ENCODE assay signal across 1 cellular context in the genomic region with DNA sequence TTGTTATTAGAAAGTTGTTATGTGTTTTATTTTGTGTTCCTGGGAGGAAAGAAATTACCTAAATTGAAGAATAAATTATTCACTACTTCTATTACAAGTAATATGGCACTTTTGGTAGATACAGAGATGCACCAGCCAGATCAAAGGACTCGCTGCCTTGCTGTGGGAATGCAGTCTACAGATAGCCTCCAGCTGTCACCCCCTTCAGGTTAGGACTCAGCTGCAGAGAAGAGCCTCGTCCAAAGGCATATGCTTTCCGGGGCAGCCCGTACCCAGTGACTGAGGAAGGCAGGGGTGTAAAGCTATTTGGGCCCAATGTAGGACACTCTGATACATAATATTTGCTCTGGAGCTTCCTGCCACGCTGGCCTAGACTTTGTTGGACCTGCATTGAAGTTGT.
TF ChIP-seq lines count a peak whose summit lies in the region.

No MANE protein-coding gene starts in this region.

TF ChIP-seq in HepG2, 621 proteins besides CTCF, POLR2A, EP300 and RAD21 (continued from another document):
- no peak for TF ChIP-seq DPF2 (CRISPR knock-in tag; IDR thresholded peaks at IDR 0.05; ENCODE audit: borderline replicate concordance, low read depth)
- no peak for TF ChIP-seq ELF4 (CRISPR knock-in tag; IDR thresholded peaks at IDR 0.05; ENCODE audit: borderline replicate concordance)
- no peak for TF ChIP-seq ZNF292 (CRISPR knock-in tag; IDR thresholded peaks at IDR 0.05; ENCODE audit: borderline replicate concordance, low read depth)
- TF ChIP-seq ZNF670 (CRISPR knock-in tag; IDR thresholded peaks at IDR 0.05; ENCODE audit: borderline replicate concordance): no peak
- TF ChIP-seq NFE2L1 (CRISPR knock-in tag; IDR thresholded peaks at IDR 0.05; ENCODE audit: borderline replicate concordance): no peak
- no peak for TF ChIP-seq PAX8 (CRISPR knock-in tag; IDR thresholded peaks at IDR 0.05; ENCODE audit: borderline replicate concordance)
- TF ChIP-seq, protein P1, sequence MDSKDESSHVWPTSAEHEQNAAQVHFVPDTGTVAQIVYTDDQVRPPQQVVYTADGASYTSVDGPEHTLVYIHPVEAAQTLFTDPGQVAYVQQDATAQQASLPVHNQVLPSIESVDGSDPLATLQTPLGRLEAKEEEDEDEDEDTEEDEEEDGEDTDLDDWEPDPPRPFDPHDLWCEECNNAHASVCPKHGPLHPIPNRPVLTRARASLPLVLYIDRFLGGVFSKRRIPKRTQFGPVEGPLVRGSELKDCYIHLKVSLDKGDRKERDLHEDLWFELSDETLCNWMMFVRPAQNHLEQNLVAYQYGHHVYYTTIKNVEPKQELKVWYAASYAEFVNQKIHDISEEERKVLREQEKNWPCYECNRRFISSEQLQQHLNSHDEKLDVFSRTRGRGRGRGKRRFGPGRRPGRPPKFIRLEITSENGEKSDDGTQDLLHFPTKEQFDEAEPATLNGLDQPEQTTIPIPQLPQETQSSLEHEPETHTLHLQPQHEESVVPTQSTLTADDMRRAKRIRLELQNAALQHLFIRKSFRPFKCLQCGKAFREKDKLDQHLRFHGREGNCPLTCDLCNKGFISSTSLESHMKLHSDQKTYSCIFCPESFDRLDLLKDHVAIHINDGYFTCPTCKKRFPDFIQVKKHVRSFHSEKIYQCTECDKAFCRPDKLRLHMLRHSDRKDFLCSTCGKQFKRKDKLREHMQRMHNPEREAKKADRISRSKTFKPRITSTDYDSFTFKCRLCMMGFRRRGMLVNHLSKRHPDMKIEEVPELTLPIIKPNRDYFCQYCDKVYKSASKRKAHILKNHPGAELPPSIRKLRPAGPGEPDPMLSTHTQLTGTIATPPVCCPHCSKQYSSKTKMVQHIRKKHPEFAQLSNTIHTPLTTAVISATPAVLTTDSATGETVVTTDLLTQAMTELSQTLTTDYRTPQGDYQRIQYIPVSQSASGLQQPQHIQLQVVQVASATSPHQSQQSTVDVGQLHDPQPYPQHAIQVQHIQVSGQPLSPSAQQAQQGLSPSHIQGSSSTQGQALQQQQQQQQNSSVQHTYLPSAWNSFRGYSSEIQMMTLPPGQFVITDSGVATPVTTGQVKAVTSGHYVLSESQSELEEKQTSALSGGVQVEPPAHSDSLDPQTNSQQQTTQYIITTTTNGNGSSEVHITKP (CRISPR knock-in tag; IDR thresholded peaks at IDR 0.05; ENCODE audit: low read depth): no peak
- TF ChIP-seq, protein P2, sequence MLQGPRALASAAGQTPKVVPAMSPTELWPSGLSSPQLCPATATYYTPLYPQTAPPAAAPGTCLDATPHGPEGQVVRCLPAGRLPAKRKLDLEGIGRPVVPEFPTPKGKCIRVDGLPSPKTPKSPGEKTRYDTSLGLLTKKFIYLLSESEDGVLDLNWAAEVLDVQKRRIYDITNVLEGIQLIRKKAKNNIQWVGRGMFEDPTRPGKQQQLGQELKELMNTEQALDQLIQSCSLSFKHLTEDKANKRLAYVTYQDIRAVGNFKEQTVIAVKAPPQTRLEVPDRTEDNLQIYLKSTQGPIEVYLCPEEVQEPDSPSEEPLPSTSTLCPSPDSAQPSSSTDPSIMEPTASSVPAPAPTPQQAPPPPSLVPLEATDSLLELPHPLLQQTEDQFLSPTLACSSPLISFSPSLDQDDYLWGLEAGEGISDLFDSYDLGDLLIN (CRISPR knock-in tag; IDR thresholded peaks at IDR 0.05; ENCODE audit: borderline replicate concordance): no peak
